Comparison of ENCODE assay signal across 10 cellular contexts in the genomic region with DNA sequence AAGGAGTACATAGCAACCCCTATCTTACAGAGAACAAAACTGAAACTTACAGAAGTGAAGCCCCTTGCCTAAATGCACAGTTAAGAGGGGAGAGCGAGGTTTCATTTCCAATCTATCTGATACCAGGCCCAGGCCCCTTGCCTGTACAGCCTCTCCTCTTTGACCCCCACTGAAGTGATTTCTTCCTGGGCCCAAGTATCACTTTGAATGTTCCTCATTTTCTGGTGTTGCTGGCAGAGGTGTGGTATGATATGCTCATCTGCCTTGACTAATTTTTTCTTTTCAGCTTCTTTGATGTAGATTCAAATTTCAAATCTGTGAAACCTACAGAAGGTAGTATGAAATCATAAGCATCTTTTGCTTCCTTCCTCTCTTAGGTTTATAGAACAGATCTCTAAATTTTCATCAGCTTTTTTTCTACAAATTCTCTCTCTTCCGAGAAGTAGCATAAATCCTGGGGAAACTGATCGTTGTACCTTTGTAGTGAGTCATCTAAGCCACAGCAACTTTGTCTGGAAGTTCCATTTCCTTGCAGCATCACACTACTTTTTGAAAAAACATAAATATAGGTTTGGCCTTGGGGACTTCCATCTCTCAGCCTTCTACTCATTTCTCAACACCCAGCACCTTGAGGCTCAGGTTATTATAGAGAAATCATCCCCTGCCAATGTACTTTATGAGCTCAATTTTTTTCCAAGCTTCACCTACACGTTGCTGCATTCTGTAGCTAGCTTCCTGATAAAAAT.
A peak's percentile ranks its signal among the peaks of the same experiment; 100 is the strongest.
DNase-seq lines count a peak whose midpoint lies in the region; ATAC-seq, FAIRE-seq and TF ChIP-seq lines count a peak whose summit lies in the region.
"Had no signal": no experiment of that assay in that cellular context is flagged by ENCODE, and none has a peak within 500 bp of the region (broad histone marks: within the 10 kb centered on the region; RNA-seq: fewer than 3 reads in every experiment).

No MANE protein-coding gene starts in this region.

- no peak for DNase-seq in naive B cell
- DNase-seq in NAMALWA (ENCODE audit: low spot score) = no peak
- no peak for DNase-seq in GM12892 (ENCODE audit: insufficient read length)
- no peak for DNase-seq in middle frontal gyrus (ENCODE audit: extremely low spot score, low spot score)
- no peak for DNase-seq in coronary artery (ENCODE audit: low spot score)
- DNase-seq: DMS79, sigmoid colon had no signal

- H3K4me2 ChIP-seq in OCI-LY3 (ENCODE audit: low read length) = peak overlapping the region; percentile 83

- peaks cover 72% of the 10 kb centered on the region for H3K4me1 ChIP-seq in OCI-LY3 (ENCODE audit: low read length)
- H3K4me1 ChIP-seq: sigmoid colon had no signal

- H3K27ac ChIP-seq in OCI-LY3 (ENCODE audit: low read length) (peak overlapping the region; percentile 100), coronary artery (no peak overlapping the region)
- H3K27ac ChIP-seq: sigmoid colon had no signal

- TF ChIP-seq CTCF in OCI-LY3 (IDR thresholded peaks at IDR 0.05; ENCODE audit: low read depth, low read length) (no peak), coronary artery (IDR thresholded peaks at IDR 0.05) (no peak)

- no peaks in the 10 kb centered on the region for H3K36me3 Mint-ChIP-seq in naive B cell

- no peak overlapping the region for H3K4me3 Mint-ChIP-seq in naive B cell

- peaks cover 10% of the 10 kb centered on the region for H3K36me3 ChIP-seq in OCI-LY3 (replicated peaks; ENCODE audit: low read depth, low read length)
- H3K36me3 ChIP-seq: sigmoid colon had no signal

- H3K4me1 Mint-ChIP-seq in naive B cell = peaks cover 9 to 20% (median 9%) of the 10 kb centered on the region in 3 donors

- no peaks in the 10 kb centered on the region for H3K27me3 Mint-ChIP-seq in naive B cell

- no peak overlapping the region for H2AFZ ChIP-seq in OCI-LY3 (ENCODE audit: low read depth, low read length)

- no peaks in the 10 kb centered on the region for H3K9me3 ChIP-seq in OCI-LY3 (ENCODE audit: insufficient read depth, low read length)
- H3K9me3 ChIP-seq: sigmoid colon had no signal

- H3K4me3 ChIP-seq in OCI-LY3 (ENCODE audit: low read length) (peak overlapping the region; percentile 51), coronary artery (no peak overlapping the region)
- H3K4me3 ChIP-seq: sigmoid colon had no signal

- peak overlapping the region in 3 of 6 donors; percentile 13 to 72 (median 17) for H3K27ac Mint-ChIP-seq in naive B cell

- no peaks in the 10 kb centered on the region for H3K27me3 ChIP-seq in OCI-LY3 (ENCODE audit: low read depth, low read length)
- H3K27me3 ChIP-seq: sigmoid colon had no signal

- H3K79me2 ChIP-seq in OCI-LY3 (ENCODE audit: low read length) = no peaks in the 10 kb centered on the region

- peak overlapping the region; percentile 72 for H3K9ac ChIP-seq in OCI-LY3 (ENCODE audit: low read length)

- no peaks in the 10 kb centered on the region for H4K20me1 ChIP-seq in OCI-LY3 (ENCODE audit: insufficient read depth, low read length)

- no peak for TF ChIP-seq POLR2A in GM12892 (IDR thresholded peaks at IDR 0.05; ENCODE audit: low read depth, low read length)

- no peak for FAIRE-seq in GM12892 (lab: Jason Lieb, UNC)

- H3K9me3 Mint-ChIP-seq in naive B cell = no peaks in the 10 kb centered on the region

- ATAC-seq in GM18511 (IDR thresholded peaks at IDR 0.05; ENCODE audit: unreplicated experiment) (peak; percentile 71), GM21723 (IDR thresholded peaks at IDR 0.05; ENCODE audit: unreplicated experiment) (peak; percentile 72), naive B cell (ENCODE audit: low read depth in 2 of 2) (peak; percentile 32 to 47)
